21 cellular contexts compared by ENCODE assay signal in the genomic region with DNA sequence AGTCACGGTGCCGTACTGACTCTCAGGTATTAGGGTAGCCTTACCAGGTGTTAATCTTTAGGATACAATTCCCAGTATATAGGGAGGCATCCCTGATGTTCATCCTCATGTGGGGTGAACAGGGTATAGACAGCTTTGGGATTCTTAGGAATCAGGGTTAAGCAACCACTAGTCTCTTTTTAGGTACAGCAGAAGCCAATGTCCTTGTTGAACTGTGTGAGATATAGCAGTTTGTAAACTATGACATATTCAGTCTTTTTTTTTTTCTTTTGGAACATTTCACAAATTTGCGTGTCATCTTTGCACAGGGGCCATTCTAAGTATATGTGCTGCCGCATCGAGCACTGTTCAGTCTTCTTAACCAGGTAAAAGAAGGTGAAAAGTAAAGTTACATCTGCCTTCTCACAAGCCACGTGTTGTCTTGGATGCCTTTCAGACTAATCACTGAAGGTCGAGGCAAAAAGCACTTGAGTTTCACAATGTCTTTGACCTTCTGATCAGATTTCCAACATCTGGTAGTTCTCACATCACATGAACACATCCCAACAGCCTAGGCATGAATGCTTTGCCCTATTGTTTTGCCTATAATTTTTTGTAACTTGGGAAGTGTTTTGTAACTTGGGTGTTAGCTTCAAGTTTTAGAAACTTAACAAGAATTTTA. TPM values are rescaled to one million over a fixed set of nuclear protein-coding genes. Genes with fewer than 3 reads are reported as not detected.
DNase-seq lines count a peak whose midpoint lies in the region; ATAC-seq and TF ChIP-seq lines count a peak whose summit lies in the region.
"Had no signal": no experiment of that assay in that cellular context is flagged by ENCODE, and none has a peak within 500 bp of the region (broad histone marks: within the 10 kb centered on the region; RNA-seq: fewer than 3 reads in every experiment).

No MANE protein-coding gene starts in this region.

- ATAC-seq in RWPE2 (ENCODE audit: low read depth) (peak; percentile 76), HG03571 (IDR thresholded peaks at IDR 0.05; ENCODE audit: unreplicated experiment) (no peak), HG03520 (IDR thresholded peaks at IDR 0.05; ENCODE audit: unreplicated experiment) (no peak)
- ATAC-seq: lower lobe of right lung, PC-3, T-cell had no signal

- H3K4me3 ChIP-seq in RWPE2 (ENCODE audit: severe bottlenecking) (no peak overlapping the region), fibroblast of the aortic adventitia (ENCODE audit: low read depth, low read length) (no peak overlapping the region), Caco-2 (ENCODE audit: low read depth, low read length) (no peak overlapping the region)
- H3K4me3 ChIP-seq: ascending aorta, esophagus muscularis mucosa, lower lobe of right lung had no signal

- H3K27ac Mint-ChIP-seq in Caco-2 (ENCODE audit: unreplicated experiment) = no peak overlapping the region
- H3K27ac Mint-ChIP-seq: activated B cell treated with CpG ODN at 0.5 μM for 24 hours; CD4-positive, alpha-beta T cell; naive B cell; progenitor cell of endocrine pancreas; T-cell had no signal

- POLR2A ChIA-PET in Caco-2 (lab: Charles Lee) = no interaction called here

- H3K27me3 ChIP-seq in RWPE2 (ENCODE audit: insufficient read depth, poor library complexity, severe bottlenecking) (no peaks in the 10 kb centered on the region), Caco-2 (replicated peaks; ENCODE audit: control insufficient read depth, insufficient read depth, low read length) (no peaks in the 10 kb centered on the region)
- H3K27me3 ChIP-seq: ascending aorta, esophagus muscularis mucosa had no signal

- H3K9me3 ChIP-seq in RWPE2 (ENCODE audit: severe bottlenecking) (no peaks in the 10 kb centered on the region), Caco-2 (no peaks in the 10 kb centered on the region)
- H3K9me3 ChIP-seq: ascending aorta, esophagus muscularis mucosa, lower lobe of right lung had no signal

- peak overlapping the region; percentile 15 for H3K27ac ChIP-seq in RWPE2 (ENCODE audit: poor library complexity, severe bottlenecking)
- H3K27ac ChIP-seq: ascending aorta, lower lobe of right lung had no signal

- TF ChIP-seq CTCF in RWPE2 (IDR thresholded peaks at IDR 0.05; ENCODE audit: poor library complexity, severe bottlenecking) = no peak
- TF ChIP-seq CTCF in fibroblast of the aortic adventitia (IDR thresholded peaks at IDR 0.05; ENCODE audit: insufficient read depth, low read length) = no peak
- no peak for TF ChIP-seq CTCF in Caco-2 (IDR thresholded peaks at IDR 0.05; ENCODE audit: insufficient read depth in 1 of 2, low read depth in 1 of 2, low read length in 1 of 2, severe bottlenecking in 1 of 2, unreplicated experiment in 1 of 2)

- no peak overlapping the region for H3K4me3 Mint-ChIP-seq in Caco-2 (ENCODE audit: unreplicated experiment)
- H3K4me3 Mint-ChIP-seq: activated B cell treated with CpG ODN at 0.5 μM for 24 hours; CD4-positive, alpha-beta T cell; naive B cell; T-cell had no signal

- peaks cover 8% of the 10 kb centered on the region for H3K4me1 Mint-ChIP-seq in Caco-2 (ENCODE audit: low read depth, unreplicated experiment)
- H3K4me1 Mint-ChIP-seq: activated B cell treated with CpG ODN at 0.5 μM for 24 hours, T-cell had no signal

- no peaks in the 10 kb centered on the region for H3K4me1 ChIP-seq in RWPE2 (ENCODE audit: insufficient read depth, poor library complexity, severe bottlenecking)
- peaks cover 5% of the 10 kb centered on the region; the same call in 1 of the 2 replicates for H3K4me1 ChIP-seq in Caco-2
- H3K4me1 ChIP-seq: ascending aorta, esophagus muscularis mucosa, lower lobe of right lung had no signal

- intact Hi-C loops in Caco-2 (cut with micrococcal nuclease; ENCODE audit: unreplicated experiment) = no loop called here

- no peaks in the 10 kb centered on the region for H3K9me3 Mint-ChIP-seq in Caco-2 (ENCODE audit: unreplicated experiment)
- H3K9me3 Mint-ChIP-seq: activated B cell treated with CpG ODN at 0.5 μM for 24 hours; CD4-positive, alpha-beta T cell; naive B cell; T-cell had no signal

- DNase-seq in GM03348 (ENCODE audit: low spot score) (peak; percentile 63), RWPE2 (ENCODE audit: low spot score) (no peak), fibroblast of the aortic adventitia (ENCODE audit: low read depth) (peak; percentile 78), renal cortical epithelial cell (ENCODE audit: low read depth) (peak; percentile 50), Caco-2 (no peak)
- DNase-seq: activated B cell treated with CpG ODN at 0.5 μM for 24 hours; CD4-positive, alpha-beta T cell; lower lobe of right lung; MM.1S; naive B cell; NCI-H1930; NCI-H69; PC-3; T-cell had no signal

- peaks cover 59% of the 10 kb centered on the region for H3K36me3 Mint-ChIP-seq in Caco-2 (ENCODE audit: insufficient read depth, unreplicated experiment)

- CTCF ChIA-PET in Caco-2 (lab: Charles Lee) = no interaction called here

- H3K36me3 ChIP-seq in RWPE2 (ENCODE audit: low read depth) (peaks cover 77% of the 10 kb centered on the region), Caco-2 (ENCODE audit: control insufficient read depth, insufficient read depth, low read length) (peaks cover 6% of the 10 kb centered on the region)

- H3K27me3 Mint-ChIP-seq in Caco-2 (ENCODE audit: insufficient read depth, unreplicated experiment) = no peaks in the 10 kb centered on the region
- H3K27me3 Mint-ChIP-seq: activated B cell treated with CpG ODN at 0.5 μM for 24 hours; CD4-positive, alpha-beta T cell; naive B cell; progenitor cell of endocrine pancreas; T-cell had no signal

- no TSS peak for BruUV-seq in Caco-2 (replicated peaks; lab: Mats Ljungman, UMichigan)

RNA-seq across cellular contexts. Expression of a gene that starts 17.2 kb away (rescaled TPM):
- total RNA-seq in fibroblast of the aortic adventitia (ENCODE audit: low replicate concordance) (8.4 and 17.7 TPM in 2 replicates), renal cortical epithelial cell (8.5 and 18.4 TPM in 2 replicates), Caco-2 (2022) (18.3 and 19.6 TPM in 2 replicates)

RNA-seq across cellular contexts. Expression of a gene that starts 43.8 kb away (rescaled TPM):
- total RNA-seq in fibroblast of the aortic adventitia (ENCODE audit: low replicate concordance) (not detected in 2 replicates), renal cortical epithelial cell (1.8 and 2.8 TPM in 2 replicates), Caco-2 (2022) (1.6 and 1.7 TPM in 2 replicates)
- total RNA-seq: activated B cell treated with CpG ODN at 0.5 μM for 24 hours; ascending aorta; CD4-positive, alpha-beta T cell; Daoy; dermis microvascular lymphatic vessel endothelial cell; esophagus muscularis mucosa; lower lobe of right lung; T-cell had no signal

RNA-seq across cellular contexts. Expression of a gene that starts 55.4 kb away (rescaled TPM):
- total RNA-seq in fibroblast of the aortic adventitia (ENCODE audit: low replicate concordance) = 28.8 and 41.4 TPM in 2 replicates
- total RNA-seq in renal cortical epithelial cell = 37.7 and 38.9 TPM in 2 replicates
- 22.4 and 25.2 TPM in 2 replicates for total RNA-seq in Caco-2 (2022)

Comparison
In these comparisons a context has a peak if more than half of its experiments do, and no peak if none do; other contexts are left out.
1. DNase-seq: peak in GM03348 (single experiment), fibroblast of the aortic adventitia (single experiment) and renal cortical epithelial cell (single experiment); none in RWPE2 (single experiment) and Caco-2 (0 of 2).